Comparison of ENCODE assay signal across 12 cellular contexts in the genomic region with DNA sequence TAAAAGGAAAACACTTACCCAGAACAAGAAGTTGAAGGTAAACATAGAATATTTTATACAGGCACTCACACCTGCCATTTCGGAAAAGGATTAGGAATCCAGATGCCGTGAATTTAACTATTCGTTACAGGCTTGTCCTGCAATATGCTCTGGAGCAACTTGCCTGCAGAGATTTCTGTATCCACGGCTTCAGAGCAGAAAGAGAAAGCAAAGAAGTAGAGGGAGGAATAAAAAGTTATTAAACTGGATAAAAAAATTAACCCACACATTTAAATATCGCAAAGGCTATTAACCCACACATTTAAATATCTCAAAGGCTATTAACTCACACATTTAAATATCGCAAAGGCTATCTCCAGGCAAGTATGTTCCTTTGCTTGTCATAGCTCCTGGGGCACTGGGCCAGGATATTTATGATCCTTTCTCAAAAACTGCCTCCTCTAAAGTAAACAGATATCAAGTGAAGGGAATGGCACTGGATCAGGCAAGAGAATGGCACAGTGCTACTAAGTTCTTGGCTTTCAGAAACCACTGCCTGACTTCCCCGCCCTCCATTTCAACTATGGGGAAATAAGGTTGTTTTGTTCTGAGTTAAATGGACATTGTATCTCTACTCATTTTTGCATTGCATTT.
DNase-seq lines count a peak whose midpoint lies in the region; ATAC-seq lines count a peak whose summit lies in the region.
"Had no signal": no experiment of that assay in that cellular context is flagged by ENCODE, and none has a peak within 500 bp of the region (broad histone marks: within the 10 kb centered on the region; RNA-seq: fewer than 3 reads in every experiment).

TSPAN8 (minus strand) TSS at position 399 of the 633 bp plus-strand sequence; CDS start at position 78, 321 bp downstream.

- DNase-seq in DMS 273 treated with DMSO at 0.1 percent for 48 hours (lab: John Stamatoyannopoulos, UW) (peak; percentile 14), NCI-H510A (lab: John Stamatoyannopoulos, UW) (peak; percentile 28), fibroblast of gingiva (ENCODE audit: low read depth) (peak; percentile 60), GM19238 (ENCODE audit: insufficient read length, low spot score) (no peak), glomerular visceral epithelial cell (ENCODE audit: extremely low spot score) (no peak), Ammon's horn (ENCODE audit: low spot score) (no peak)
- DNase-seq: CD4-positive, CD25-positive, alpha-beta regulatory T cell; stimulated activated CD4-positive, alpha-beta T cell treated with anti-CD3 and anti-CD28 coated beads, Interleukin-1b, Interleukin-23, amount 100 ng/mL, for 48 hours had no signal

- no peak within 1 kb of the TSS for H3K9ac ChIP-seq in rectal smooth muscle tissue (ENCODE audit: low read length)
- H3K9ac ChIP-seq: KMS-11 had no signal

- H3K27me3 ChIP-seq in rectal smooth muscle tissue (ENCODE audit: control insufficient read depth, insufficient read depth, low read length) = no peaks in the 10 kb centered on the region

- H3K27ac ChIP-seq in rectal smooth muscle tissue (ENCODE audit: low read depth, low read length) = no peak within 1 kb of the TSS
- H3K27ac ChIP-seq: KMS-11 had no signal

- no peaks in the 10 kb centered on the region for H3K36me3 ChIP-seq in rectal smooth muscle tissue (ENCODE audit: control insufficient read depth, insufficient read depth, low read length)

- ATAC-seq in GM21717 (IDR thresholded peaks at IDR 0.05; ENCODE audit: unreplicated experiment) = no peak
- ATAC-seq: GM12878 had no signal

- no peaks in the 10 kb centered on the region for H3K4me1 ChIP-seq in rectal smooth muscle tissue (ENCODE audit: control insufficient read depth, insufficient read depth, low read length)

- H3K4me3 ChIP-seq in rectal smooth muscle tissue (ENCODE audit: low read length) = peak within 1 kb of the TSS; percentile 54
- H3K4me3 ChIP-seq: GM12878 had no signal

Comparison
In these comparisons a context has a peak if more than half of its experiments do, and no peak if none do; other contexts are left out.
1. DNase-seq: peak in DMS 273 treated with DMSO at 0.1 percent for 48 hours (single experiment), NCI-H510A (single experiment) and fibroblast of gingiva (single experiment); none in GM19238 (single experiment), glomerular visceral epithelial cell (single experiment) and Ammon's horn (single experiment).